8 cellular contexts compared by ENCODE assay signal in the genomic region with DNA sequence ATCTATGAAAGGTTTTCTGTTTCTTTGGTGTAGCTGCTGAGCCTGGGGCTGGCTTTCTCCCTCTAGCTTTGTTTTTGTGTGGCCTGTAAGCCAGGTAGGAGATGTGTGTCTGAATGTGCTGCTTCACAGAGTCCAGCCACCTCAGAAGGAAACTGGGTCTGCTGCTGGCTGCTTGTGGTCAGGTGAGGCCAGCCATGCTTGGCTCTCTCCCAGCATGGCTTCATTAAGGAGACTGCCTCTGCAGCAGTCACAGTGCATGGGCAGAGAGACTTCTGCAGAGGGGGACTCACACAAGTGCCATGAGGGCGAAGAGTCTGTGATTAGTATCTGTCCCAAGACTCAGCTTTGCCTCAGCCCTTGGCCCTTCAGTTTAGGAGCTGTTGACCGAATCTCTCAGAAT. TPM values are rescaled to one million over a fixed set of nuclear protein-coding genes. Genes with fewer than 3 reads are reported as not detected.
DNase-seq lines count a peak whose midpoint lies in the region; ATAC-seq, FAIRE-seq and TF ChIP-seq lines count a peak whose summit lies in the region.

No MANE protein-coding gene starts in this region.

- H3K4me3 Mint-ChIP-seq in activated CD4-positive, alpha-beta T cell treated with anti-CD3 and anti-CD28 coated beads for 36 hours: no peak overlapping the region
- no peak overlapping the region for H3K4me3 Mint-ChIP-seq in mesothelial cell of epicardium

- H3K27ac Mint-ChIP-seq in activated CD4-positive, alpha-beta T cell treated with anti-CD3 and anti-CD28 coated beads for 36 hours: no peak overlapping the region
- peak overlapping the region; percentile 82 for H3K27ac Mint-ChIP-seq in mesothelial cell of epicardium

- intact Hi-C loops in activated CD4-positive, alpha-beta T cell treated with anti-CD3 and anti-CD28 coated beads for 36 hours (cut with DNase I, micrococcal nuclease): no loop called here

- DNase-seq in activated CD4-positive, alpha-beta T cell treated with anti-CD3 and anti-CD28 coated beads for 36 hours: peak; percentile 15
- no peak for DNase-seq in activated CD4-positive, alpha-beta T cell treated with anti-CD3 and anti-CD28 coated beads for 48 hours
- DNase-seq in WERI-Rb-1: peak; percentile 23
- no peak for DNase-seq in mesothelial cell of epicardium (ENCODE audit: low spot score in 2 of 2, unreplicated experiment in 2 of 2)
- no peak for DNase-seq in activated CD4-positive, alpha-beta T cell treated with anti-CD3 and anti-CD28 coated beads for 4 hours
- no peak for DNase-seq in frontal cortex (ENCODE audit: low spot score in 2 of 2)
- DNase-seq in stimulated activated CD4-positive, alpha-beta T cell treated with anti-CD3 and anti-CD28 coated beads, Interleukin-2, amount 100 ng/mL, for 48 hours: no peak

- FAIRE-seq in frontal cortex (lab: Jason Lieb, UNC): no peak

- TF ChIP-seq CTCF in WERI-Rb-1 (IDR thresholded peaks at IDR 0.05; ENCODE audit: low read depth, low read length) (no peak), mesothelial cell of epicardium (IDR thresholded peaks at IDR 0.05; ENCODE audit: unreplicated experiment) (no peak)

- no peaks in the 10 kb centered on the region for H3K27me3 Mint-ChIP-seq in activated CD4-positive, alpha-beta T cell treated with anti-CD3 and anti-CD28 coated beads for 36 hours
- no peaks in the 10 kb centered on the region for H3K27me3 Mint-ChIP-seq in mesothelial cell of epicardium (ENCODE audit: low read depth)

- H3K27ac ChIP-seq in WERI-Rb-1: peak overlapping the region; percentile 83

- peaks cover 48% of the 10 kb centered on the region for H3K4me1 Mint-ChIP-seq in activated CD4-positive, alpha-beta T cell treated with anti-CD3 and anti-CD28 coated beads for 36 hours
- peaks cover 41% of the 10 kb centered on the region for H3K4me1 Mint-ChIP-seq in mesothelial cell of epicardium

- ATAC-seq in activated CD4-positive, alpha-beta T cell treated with anti-CD3 and anti-CD28 coated beads for 36 hours: peak; percentile 44
- peak; percentile 94 for ATAC-seq in HG02981 (IDR thresholded peaks at IDR 0.05; ENCODE audit: unreplicated experiment)

- no peaks in the 10 kb centered on the region for H3K36me3 ChIP-seq in WERI-Rb-1

- no peaks in the 10 kb centered on the region for H3K27me3 ChIP-seq in WERI-Rb-1 (ENCODE audit: insufficient read depth, low read depth, severe bottlenecking)

- H3K4me3 ChIP-seq in WERI-Rb-1 (ENCODE audit: low read depth, low read length): peak overlapping the region; percentile 18; the same call in 1 of the 2 replicates

- CTCF ChIA-PET in activated CD4-positive, alpha-beta T cell treated with anti-CD3 and anti-CD28 coated beads for 36 hours (lab: Charles Lee): no interaction called here

- H3K9me3 Mint-ChIP-seq in activated CD4-positive, alpha-beta T cell treated with anti-CD3 and anti-CD28 coated beads for 36 hours (ENCODE audit: low read depth): no peaks in the 10 kb centered on the region
- H3K9me3 Mint-ChIP-seq in mesothelial cell of epicardium: peaks cover 8% of the 10 kb centered on the region

- POLR2A ChIA-PET in activated CD4-positive, alpha-beta T cell treated with anti-CD3 and anti-CD28 coated beads for 36 hours (lab: Charles Lee): no interaction called here

- H3K36me3 Mint-ChIP-seq in activated CD4-positive, alpha-beta T cell treated with anti-CD3 and anti-CD28 coated beads for 36 hours (ENCODE audit: low read depth): peaks cover 42% of the 10 kb centered on the region
- H3K36me3 Mint-ChIP-seq in mesothelial cell of epicardium: peaks cover 5% of the 10 kb centered on the region

- no peaks in the 10 kb centered on the region for H3K9me3 ChIP-seq in WERI-Rb-1 (ENCODE audit: severe bottlenecking)

RNA-seq across cellular contexts. Expression of a gene that starts 50.6 kb away (rescaled TPM):
- total RNA-seq in activated CD4-positive, alpha-beta T cell treated with anti-CD3 and anti-CD28 coated beads for 36 hours: 10 to 100 TPM; 33.4 to 33.6 TPM
- total RNA-seq in mesothelial cell of epicardium (19.1 to 21.3 TPM (median 20.0 TPM) in 3 replicates), frontal cortex (74.6 TPM)

Comparison
In these comparisons a context has a peak if more than half of its experiments do, and no peak if none do; other contexts are left out.
1. DNase-seq: peak in activated CD4-positive, alpha-beta T cell treated with anti-CD3 and anti-CD28 coated beads for 36 hours (single experiment) and WERI-Rb-1 (single experiment); none in activated CD4-positive, alpha-beta T cell treated with anti-CD3 and anti-CD28 coated beads for 48 hours (single experiment), mesothelial cell of epicardium (0 of 2), activated CD4-positive, alpha-beta T cell treated with anti-CD3 and anti-CD28 coated beads for 4 hours (0 of 2), frontal cortex (0 of 2) and stimulated activated CD4-positive, alpha-beta T cell treated with anti-CD3 and anti-CD28 coated beads, Interleukin-2, amount 100 ng/mL, for 48 hours (0 of 2).